ENCODE assay signal across 10 cellular contexts in the genomic region with DNA sequence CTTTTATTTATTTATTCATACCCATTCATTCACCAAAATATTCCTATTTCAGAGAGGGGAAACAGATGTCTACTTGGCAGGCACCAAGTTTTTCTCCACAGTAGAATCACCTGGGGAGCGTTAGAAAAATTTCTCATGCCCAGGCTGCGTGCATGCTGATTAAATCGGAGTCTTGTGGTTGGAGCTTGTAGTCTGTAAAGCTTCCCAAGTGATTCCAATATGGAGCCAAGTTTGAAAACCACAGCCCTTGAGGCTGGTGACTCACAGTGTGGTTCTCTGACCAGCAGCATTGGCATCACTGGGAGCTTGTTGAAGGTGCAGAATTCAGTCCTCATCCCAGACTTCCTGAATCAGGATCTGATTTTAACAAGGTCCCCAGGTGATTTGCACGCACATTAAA. TPM values are rescaled to one million over a fixed set of nuclear protein-coding genes. Genes with fewer than 3 reads are reported as not detected.
A peak's percentile ranks its signal among the peaks of the same experiment; 100 is the strongest.
DNase-seq lines count a peak whose midpoint lies in the region; ATAC-seq and TF ChIP-seq lines count a peak whose summit lies in the region.
"Had no signal": no experiment of that assay in that cellular context is flagged by ENCODE, and none has a peak within 500 bp of the region (broad histone marks: within the 10 kb centered on the region; RNA-seq: fewer than 3 reads in every experiment).

No MANE protein-coding gene starts in this region.

- DNase-seq in Right ventricle myocardium inferior (ENCODE audit: missing footprints) = no peak
- no peak for DNase-seq in cardiac septum (ENCODE audit: low spot score)
- peak; percentile 99 for DNase-seq in astrocyte of the hippocampus (ENCODE audit: low read depth, low spot score)
- DNase-seq in islet precursor cell = peak; percentile 94
- DNase-seq in SKM-1 treated with dmso at 0.1 percent for 144 hours (lab: John Stamatoyannopoulos, UW; ENCODE audit: unreplicated experiment) = no peak
- DNase-seq in GM10266 (ENCODE audit: extremely low spot score) = no peak
- DNase-seq: activated naive CD4-positive, alpha-beta T cell treated with anti-CD3 and anti-CD28 coated beads, Interleukin-2, amount 50 U/mL, for 16 hours; midbrain had no signal

- ATAC-seq in Right ventricle myocardium inferior (peak; percentile 32), GM18517 (IDR thresholded peaks at IDR 0.05; ENCODE audit: unreplicated experiment) (no peak), HG02610 (IDR thresholded peaks at IDR 0.05; ENCODE audit: unreplicated experiment) (no peak)

- intact Hi-C loops in Right ventricle myocardium inferior (cut with DNase I) = no loop called here
- intact Hi-C loops in cardiac septum (cut with DNase I) = no loop called here

- TF ChIP-seq CTCF in GM10266 (IDR thresholded peaks at IDR 0.05; ENCODE audit: control insufficient read depth, insufficient read depth, low read depth, missing control alignments) = no peak

RNA-seq across cellular contexts. Expression of gene PDHB, which starts 49.7 kb away (rescaled TPM):
- total RNA-seq in Right ventricle myocardium inferior = 206 TPM
- total RNA-seq in cardiac septum = 174 TPM

RNA-seq across cellular contexts. Expression of gene PXK, which starts 51.2 kb away (rescaled TPM):
- 13.3 TPM for total RNA-seq in Right ventricle myocardium inferior
- 10.8 TPM for total RNA-seq in cardiac septum

Comparison
In these comparisons a context has a peak if more than half of its experiments do, and no peak if none do; other contexts are left out.
1. DNase-seq: peak in astrocyte of the hippocampus (single experiment) and islet precursor cell (single experiment); none in Right ventricle myocardium inferior (single experiment), cardiac septum (single experiment), SKM-1 treated with dmso at 0.1 percent for 144 hours (single experiment) and GM10266 (single experiment).